ENCODE assay signal across 9 cellular contexts in the genomic region with DNA sequence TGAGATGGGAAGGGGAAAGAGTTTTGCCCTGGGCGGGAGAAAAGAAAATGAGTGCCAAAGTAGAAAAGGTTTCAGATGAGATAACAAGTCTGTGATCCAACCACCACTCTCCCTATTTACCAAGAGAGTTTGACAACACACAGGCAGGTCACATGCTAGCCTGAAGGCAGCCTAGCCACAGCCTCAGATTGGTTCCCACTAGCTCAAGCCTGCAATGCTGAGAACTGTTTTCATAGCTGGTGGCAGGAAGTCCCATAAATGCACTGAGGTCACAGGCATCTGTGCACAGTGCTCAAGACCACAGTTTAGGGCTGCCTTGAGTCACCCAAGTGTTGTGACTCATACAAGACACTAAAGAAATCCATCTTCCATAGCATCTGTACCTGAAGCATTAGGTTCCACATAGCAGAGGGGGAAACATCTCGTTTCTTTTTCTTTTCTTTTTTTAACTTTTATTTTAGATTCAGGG. TPM values are rescaled to one million over a fixed set of nuclear protein-coding genes. Genes with fewer than 3 reads are reported as not detected.
DNase-seq lines count a peak whose midpoint lies in the region; ATAC-seq lines count a peak whose summit lies in the region.
"Had no signal": no experiment of that assay in that cellular context is flagged by ENCODE, and none has a peak within 500 bp of the region (broad histone marks: within the 10 kb centered on the region; RNA-seq: fewer than 3 reads in every experiment).

No MANE protein-coding gene starts in this region.

- no peak overlapping the region for H3K9ac ChIP-seq in mesendoderm (ENCODE audit: low read length)

- no peak overlapping the region for H2BK15ac ChIP-seq in mesendoderm (replicated peaks; ENCODE audit: low read depth)

- no peak overlapping the region for H3K27ac Mint-ChIP-seq in stimulated activated naive CD8-positive, alpha-beta T cell treated with anti-CD3 and anti-CD28 coated beads, Interleukin-15, amount 100 ng/mL, for 72 hours

- no peak overlapping the region for H2AK5ac ChIP-seq in mesendoderm (ENCODE audit: low read length)

- H3K27me3 ChIP-seq in mesendoderm (ENCODE audit: insufficient read depth, low read length, poor library complexity): no peaks in the 10 kb centered on the region

- H3K4ac ChIP-seq in mesendoderm (ENCODE audit: low read depth, low read length): no peak overlapping the region

- no peak overlapping the region for H2BK120ac ChIP-seq in mesendoderm (ENCODE audit: low read depth, low read length)

- DNase-seq in CD1c-positive myeloid dendritic cell (ENCODE audit: extremely low spot score): peak; percentile 16
- DNase-seq in SK-MEL-5 (ENCODE audit: low read depth, low spot score): peak; percentile 51
- peak; percentile 57 for DNase-seq in central memory CD4-positive, alpha-beta T cell
- DNase-seq in stimulated activated naive CD8-positive, alpha-beta T cell treated with anti-CD3 and anti-CD28 coated beads, Interleukin-15, amount 100 ng/mL, for 72 hours: peak; percentile 63 to 87
- no peak for DNase-seq in inferior parietal cortex (ENCODE audit: extremely low spot score)
- no peak for DNase-seq in mesendoderm
- no peak for DNase-seq in NCI-H82 (lab: John Stamatoyannopoulos, UW)

- no CpG with 5 or more reads among the region's 2 CpGs for WGBS in mesendoderm (ENCODE audit: extremely low coverage, insufficient coverage, low lambda C conversion rate)

- ATAC-seq in GM21737 (IDR thresholded peaks at IDR 0.05; ENCODE audit: unreplicated experiment): peak; percentile 75
- peak; percentile 100 for ATAC-seq in stimulated activated naive CD8-positive, alpha-beta T cell treated with anti-CD3 and anti-CD28 coated beads, Interleukin-15, amount 100 ng/mL, for 72 hours

- no peaks in the 10 kb centered on the region for H3K79me2 ChIP-seq in mesendoderm (ENCODE audit: control insufficient read depth, insufficient read depth, low read length)

- peak overlapping the region in 1 of 2 donors; percentile 6 for H3K4me3 Mint-ChIP-seq in stimulated activated naive CD8-positive, alpha-beta T cell treated with anti-CD3 and anti-CD28 coated beads, Interleukin-15, amount 100 ng/mL, for 72 hours

- H4K5ac ChIP-seq in mesendoderm (ENCODE audit: low read length): no peak overlapping the region

- peaks cover 39% of the 10 kb centered on the region for H3K4me1 Mint-ChIP-seq in stimulated activated naive CD8-positive, alpha-beta T cell treated with anti-CD3 and anti-CD28 coated beads, Interleukin-15, amount 100 ng/mL, for 72 hours

- H3K56ac ChIP-seq in mesendoderm (ENCODE audit: low read length): no peak overlapping the region

- H4K8ac ChIP-seq in mesendoderm (ENCODE audit: low read depth, low read length): no peak overlapping the region

- H3K4me1 ChIP-seq in mesendoderm (ENCODE audit: control insufficient read depth, low read depth, low read length): no peaks in the 10 kb centered on the region

- peaks cover 4 to 8% of the 10 kb centered on the region in 2 donors for H3K9me3 Mint-ChIP-seq in stimulated activated naive CD8-positive, alpha-beta T cell treated with anti-CD3 and anti-CD28 coated beads, Interleukin-15, amount 100 ng/mL, for 72 hours

- H3K36me3 ChIP-seq in mesendoderm (ENCODE audit: control insufficient read depth, insufficient read depth, low read length): no peaks in the 10 kb centered on the region

- H3K4me2 ChIP-seq in mesendoderm (ENCODE audit: low read length): no peak overlapping the region

- in situ Hi-C loops in SK-MEL-5 (cut with HindIII; ENCODE audit: low pct_unique_long_range_greater_than_20kb, low sequenced_read_pairs): no loop called here

- no peak overlapping the region for H2BK5ac ChIP-seq in mesendoderm (ENCODE audit: low read length)

- no peak overlapping the region for H3K18ac ChIP-seq in mesendoderm (ENCODE audit: low read length)

- H3K4me3 ChIP-seq in mesendoderm (ENCODE audit: low read length): no peak overlapping the region

- H3K27ac ChIP-seq in mesendoderm (ENCODE audit: low read depth, low read length): no peak overlapping the region
- H3K27ac ChIP-seq: C4-2B had no signal

- no peaks in the 10 kb centered on the region for H3K79me1 ChIP-seq in mesendoderm (ENCODE audit: low read length)

- H3K23ac ChIP-seq in mesendoderm (ENCODE audit: low read length): no peak overlapping the region

- peaks cover 50% of the 10 kb centered on the region for H3K27me3 Mint-ChIP-seq in stimulated activated naive CD8-positive, alpha-beta T cell treated with anti-CD3 and anti-CD28 coated beads, Interleukin-15, amount 100 ng/mL, for 72 hours

RNA-seq across cellular contexts. Expression of a gene that starts 18.5 kb away (rescaled TPM):
- total RNA-seq in SK-MEL-5 (2014; rRNA removed; shearing (Covaris generic)): 105 TPM in 2 replicates
- polyA plus RNA-seq in SK-MEL-5 (2015; cell fraction: cytosol; rRNA removed): 59.5 and 71.9 TPM in 2 replicates
- 153 and 215 TPM in 2 replicates for polyA plus RNA-seq in SK-MEL-5 (2015; cell fraction: nucleus; rRNA removed)
- polyA plus RNA-seq in mesendoderm (2013, experiment 1 of 2): 64.2 TPM
- 63.7 TPM for polyA plus RNA-seq in mesendoderm (2013, experiment 2 of 2)

Comparison
In these comparisons a context has a peak if more than half of its experiments do, and no peak if none do; other contexts are left out.
1. DNase-seq: peak in CD1c-positive myeloid dendritic cell (single experiment), SK-MEL-5 (single experiment), central memory CD4-positive, alpha-beta T cell (single experiment) and stimulated activated naive CD8-positive, alpha-beta T cell treated with anti-CD3 and anti-CD28 coated beads, Interleukin-15, amount 100 ng/mL, for 72 hours (2 of 2); none in inferior parietal cortex (single experiment), mesendoderm (single experiment) and NCI-H82 (single experiment).